ENCODE assay signal across 19 cellular contexts in the genomic region with DNA sequence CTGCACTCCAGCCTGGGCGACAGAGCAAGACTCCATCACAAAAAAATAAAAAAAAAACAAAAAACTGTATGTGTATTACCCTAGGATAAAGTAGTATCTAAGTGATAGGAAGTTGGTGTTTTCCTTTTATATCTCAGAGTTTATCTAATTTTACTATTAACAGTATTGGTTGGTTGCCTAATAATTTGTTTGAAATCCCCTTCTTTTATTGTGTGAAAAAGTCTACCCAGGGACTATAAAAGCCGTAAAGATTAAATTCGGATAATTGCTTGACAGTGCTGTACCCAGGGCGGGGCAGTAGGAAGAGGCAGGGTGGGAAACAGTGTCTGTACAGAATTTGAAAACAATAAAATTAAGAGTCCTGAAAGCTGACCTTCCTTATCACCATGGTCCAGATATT.
A peak's percentile ranks its signal among the peaks of the same experiment; 100 is the strongest.
DNase-seq lines count a peak whose midpoint lies in the region; ATAC-seq and TF ChIP-seq lines count a peak whose summit lies in the region.
"Had no signal": no experiment of that assay in that cellular context is flagged by ENCODE, and none has a peak within 500 bp of the region (broad histone marks: within the 10 kb centered on the region; RNA-seq: fewer than 3 reads in every experiment).

No MANE protein-coding gene starts in this region.

- no peak for DNase-seq in cardiac muscle cell (ENCODE audit: low read depth in 1 of 2, low spot score in 1 of 2)
- DNase-seq in heart left ventricle: no peak
- DNase-seq in dorsolateral prefrontal cortex: no peak
- no peak for DNase-seq in substantia nigra (lab: John Stamatoyannopoulos, UW)
- no peak for DNase-seq in mesenteric fat pad (ENCODE audit: low spot score)
- DNase-seq: Caco-2; CD4-positive, CD25-positive, alpha-beta regulatory T cell; CD8-positive, alpha-beta T cell; DMS153; DND-41; GDM1; GOT3 had no signal

- peak overlapping the region; percentile 24 for H3K27ac ChIP-seq in cardiac muscle cell
- H3K27ac ChIP-seq in heart left ventricle: no peak overlapping the region
- H3K27ac ChIP-seq in dorsolateral prefrontal cortex: peak overlapping the region in 53 of 59 donors; percentile 49 to 93 (median 82)
- H3K27ac ChIP-seq in substantia nigra (ENCODE audit: low read depth, low read length, poor library complexity, severe bottlenecking): peak overlapping the region; percentile 87
- H3K27ac ChIP-seq: 22Rv1, BLaER1, C4-2B had no signal

- H3K27me3 ChIP-seq in cardiac muscle cell: no peaks in the 10 kb centered on the region
- no peaks in the 10 kb centered on the region for H3K27me3 ChIP-seq in heart left ventricle
- H3K27me3 ChIP-seq in dorsolateral prefrontal cortex: no peaks in the 10 kb centered on the region
- H3K27me3 ChIP-seq: BLaER1 had no signal

- TF ChIP-seq POLR2A in heart left ventricle (IDR thresholded peaks at IDR 0.05): no peak

- TF ChIP-seq CTCF in cardiac muscle cell (IDR thresholded peaks at IDR 0.05; ENCODE audit: low read depth, low read length) (no peak), heart left ventricle (IDR thresholded peaks at IDR 0.05) (no peak), dorsolateral prefrontal cortex (IDR thresholded peaks at IDR 0.05 in 54 of 56, conservative IDR thresholded peaks at IDR 0.05 in 2 of 56; ENCODE audit: low read depth in 1 of 56, partially characterized antibody in 56 of 56) (no peak)

- H3K4me1 ChIP-seq in cardiac muscle cell (ENCODE audit: low read depth) (peaks cover 19% of the 10 kb centered on the region), heart left ventricle (peaks cover 0 to 35% (median 12%) of the 10 kb centered on the region in 12 donors)
- H3K4me1 ChIP-seq: BLaER1, HAP-1 had no signal

- 67 to 83% (median 74%) methylated on average over 4 of the region's 4 CpGs for WGBS in heart left ventricle, 4 donors

- H3K4me3 ChIP-seq in cardiac muscle cell (no peak overlapping the region), heart left ventricle (no peak overlapping the region), dorsolateral prefrontal cortex (peak overlapping the region in 4 of 59 donors; percentile 37 to 55 (median 51))
- H3K4me3 ChIP-seq: BLaER1, GM12878, HAP-1 had no signal

- no peaks in the 10 kb centered on the region for H3K9me3 ChIP-seq in cardiac muscle cell (ENCODE audit: low read depth)
- H3K9me3 ChIP-seq in heart left ventricle: no peaks in the 10 kb centered on the region
- H3K9me3 ChIP-seq: BLaER1, Caco-2, HAP-1 had no signal

- intact Hi-C loops in heart left ventricle (cut with DNase I) (no loop called here), dorsolateral prefrontal cortex (cut with DNase I) (no loop called here)

- H3K36me3 ChIP-seq in cardiac muscle cell (no peaks in the 10 kb centered on the region), heart left ventricle (no peaks in the 10 kb centered on the region)
- H3K36me3 ChIP-seq: BLaER1, HAP-1 had no signal

- ATAC-seq in heart left ventricle (no peak), GM21619 (IDR thresholded peaks at IDR 0.05; ENCODE audit: unreplicated experiment) (no peak), GM21576 (IDR thresholded peaks at IDR 0.05; ENCODE audit: unreplicated experiment) (no peak)
- ATAC-seq: CD8-positive, alpha-beta T cell; GM12878 had no signal

Comparison
In these comparisons a context has a peak if more than half of its experiments do, and no peak if none do; other contexts are left out.
1. H3K27ac ChIP-seq: peak in cardiac muscle cell (single experiment), dorsolateral prefrontal cortex (53 of 59) and substantia nigra (single experiment); none in heart left ventricle (0 of 12).